In genomic region chr2:231926761-231927565, GRCh38 we compare ENCODE assay signal across 8 cellular contexts. TPM values are rescaled to one million over a fixed set of nuclear protein-coding genes. Genes with fewer than 3 reads are reported as not detected.
DNase-seq lines count a peak whose midpoint lies in the region; ATAC-seq and TF ChIP-seq lines count a peak whose summit lies in the region.

No MANE protein-coding gene starts in this region.

- H3K27ac ChIP-seq in AG04450 (ENCODE audit: low read depth, low read length) = no peak overlapping the region
- no peak overlapping the region for H3K27ac ChIP-seq in fibroblast of lung (ENCODE audit: insufficient read depth, low read length)

- H3K27ac Mint-ChIP-seq in T-helper 17 cell = no peak overlapping the region

- H3K9me3 ChIP-seq in AG04450 (ENCODE audit: control insufficient read depth, insufficient read depth, low read length) = no peaks in the 10 kb centered on the region; the same call in 1 of the 2 replicates
- H3K9me3 ChIP-seq in T-helper 17 cell (ENCODE audit: control insufficient read depth, low read length, poor library complexity, severe bottlenecking) = no peaks in the 10 kb centered on the region
- no peaks in the 10 kb centered on the region for H3K9me3 ChIP-seq in fibroblast of lung (ENCODE audit: control insufficient read depth, insufficient read depth, low read depth, low read length)

- DNase-seq in AG04450 (ENCODE audit: low read depth, low spot score) = no peak
- peak; percentile 55 for DNase-seq in GM20000 (ENCODE audit: low spot score)
- DNase-seq in T-helper 17 cell = no peak
- peak in 1 of 2 donors; percentile 27 for DNase-seq in fibroblast of lung (ENCODE audit: low read depth in 2 of 2)
- DNase-seq in nucleus accumbens (lab: John Stamatoyannopoulos, UW) = peak in 38 of 56 donors; percentile 11 to 64 (median 37)
- DNase-seq in DMS153 (lab: John Stamatoyannopoulos, UW) = no peak

- peaks cover 3% of the 10 kb centered on the region for H3K36me3 Mint-ChIP-seq in T-helper 17 cell (ENCODE audit: low read depth)

- H3K4me1 Mint-ChIP-seq in T-helper 17 cell = peaks cover 11% of the 10 kb centered on the region

- H3K27me3 Mint-ChIP-seq in T-helper 17 cell = peaks cover 61% of the 10 kb centered on the region

- H3K4me3 ChIP-seq in AG04450 (ENCODE audit: low read depth, low read length) (peak overlapping the region; percentile 50), fibroblast of lung (replicated peaks in 1 of 4; ENCODE audit: control extremely low read depth in 1 of 4, insufficient read depth in 1 of 4, low read depth in 3 of 4, low read length in 4 of 4) (peak overlapping the region in 2 of 4 experiments; percentile 14 to 47)

- ATAC-seq in T-helper 17 cell = no peak
- ATAC-seq in GM19395 (IDR thresholded peaks at IDR 0.05; ENCODE audit: unreplicated experiment) = no peak
- no peak for ATAC-seq in GM18517 (IDR thresholded peaks at IDR 0.05; ENCODE audit: unreplicated experiment)

- TF ChIP-seq CTCF in AG04450 (IDR thresholded peaks at IDR 0.05; ENCODE audit: low read depth, low read length) (no peak), GM20000 (IDR thresholded peaks at IDR 0.05; ENCODE audit: extremely low read depth, missing control alignments) (no peak), fibroblast of lung (conservative IDR thresholded peaks at IDR 0.05 in 1 of 2, IDR thresholded peaks at IDR 0.05 in 1 of 2; ENCODE audit: low read depth in 1 of 2, low read length in 2 of 2) (no peak)

- no peaks in the 10 kb centered on the region for H3K36me3 ChIP-seq in fibroblast of lung (ENCODE audit: control insufficient read depth, insufficient read depth, low read length)

- H3K4me2 ChIP-seq in fibroblast of lung (ENCODE audit: extremely low read depth, insufficient read depth, low read length) = peak overlapping the region; percentile 79

- POLR2A ChIA-PET in AG04450 (lab: Yijun Ruan, JAX) = no interaction called here

- peaks cover 81% of the 10 kb centered on the region for H3K27me3 ChIP-seq in AG04450 (ENCODE audit: control insufficient read depth, insufficient read depth, low read length)
- peaks cover 56% of the 10 kb centered on the region for H3K27me3 ChIP-seq in fibroblast of lung (ENCODE audit: control insufficient read depth, insufficient read depth, low read length)

- H3K4me3 Mint-ChIP-seq in T-helper 17 cell = peak overlapping the region; percentile 71

- no peaks in the 10 kb centered on the region for H3K79me2 ChIP-seq in fibroblast of lung (ENCODE audit: control insufficient read depth, insufficient read depth, low read length)

- no peak overlapping the region for H3K9ac ChIP-seq in fibroblast of lung (ENCODE audit: insufficient read depth, low read length)

- no peaks in the 10 kb centered on the region for H4K20me1 ChIP-seq in fibroblast of lung (ENCODE audit: control insufficient read depth, extremely low read depth, insufficient read depth, low read length)

- CTCF ChIA-PET in AG04450 (lab: Charles Lee) = interaction anchor here (0.6 to 4.5 kb wide), 3 partner anchors 179 to 303 kb away, joined by 3 to 62 read pairs (median 3); no protein-coding TSS in a partner anchor

- peaks cover 6% of the 10 kb centered on the region for H3K4me1 ChIP-seq in fibroblast of lung (ENCODE audit: control insufficient read depth, extremely low read depth, insufficient read depth, low read length)

- H2AFZ ChIP-seq in fibroblast of lung (ENCODE audit: low read length) = no peak overlapping the region

RNA-seq across cellular contexts. Expression of gene NPPC, which starts 0.8 kb away (rescaled TPM):
- polyA plus RNA-seq in AG04450 (2011; rRNA removed) = not detected in 2 replicates
- polyA minus RNA-seq in AG04450 (2011; rRNA and poly(A)+ RNA removed) = not detected in 2 replicates
- not detected for total RNA-seq in T-helper 17 cell
- not detected in 2 replicates for total RNA-seq in fibroblast of lung
- polyA plus RNA-seq in fibroblast of lung = not detected in 2 replicates
- polyA plus RNA-seq in fibroblast of lung (2012) = not detected in 2 replicates
- polyA minus RNA-seq in fibroblast of lung (ENCODE audit: low replicate concordance) = not detected in 2 replicates

RNA-seq across cellular contexts. Expression of gene DIS3L2, which starts 34.5 kb away (rescaled TPM):
- polyA plus RNA-seq in AG04450 (2011; rRNA removed) = 8.2 and 9.9 TPM in 2 replicates
- 11.3 and 15.2 TPM in 2 replicates for polyA minus RNA-seq in AG04450 (2011; rRNA and poly(A)+ RNA removed)
- total RNA-seq in T-helper 17 cell = 10 to 100 TPM; 55.5 to 67.2 TPM
- total RNA-seq in fibroblast of lung = 12.3 and 15.2 TPM in 2 replicates
- polyA plus RNA-seq in fibroblast of lung = 5.2 and 7.4 TPM in 2 replicates
- 8.1 and 12.1 TPM in 2 replicates for polyA plus RNA-seq in fibroblast of lung (2012)
- polyA minus RNA-seq in fibroblast of lung (ENCODE audit: low replicate concordance) = 14.7 and 21.1 TPM in 2 replicates

Comparison
In these comparisons a context has a peak if more than half of its experiments do, and no peak if none do; other contexts are left out.
1. DNase-seq: peak in GM20000 (single experiment) and nucleus accumbens (38 of 56); none in AG04450 (single experiment), T-helper 17 cell (0 of 3) and DMS153 (single experiment).